In the genomic region with DNA sequence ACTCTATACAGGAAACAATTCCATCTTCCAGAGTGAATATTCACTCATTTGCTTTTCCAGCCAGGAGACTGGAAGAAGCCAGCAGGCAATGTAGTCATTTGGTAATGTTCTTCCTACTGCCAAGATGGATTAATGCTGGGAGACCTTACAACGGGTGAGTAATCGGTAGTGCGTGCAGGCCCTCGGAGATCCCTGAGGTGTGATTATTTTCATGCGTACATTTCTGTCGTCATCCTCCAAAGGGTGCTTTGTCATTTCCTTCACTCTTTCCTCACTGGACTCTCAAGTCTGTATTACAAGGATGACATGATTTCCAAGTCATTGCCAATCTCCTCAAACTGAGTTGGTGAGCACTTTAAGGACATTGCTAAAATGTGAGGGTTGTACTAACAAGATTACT, we compare ENCODE assay signal across 1 cellular context.
TF ChIP-seq lines count a peak whose summit lies in the region.

No MANE protein-coding gene starts in this region.

TF ChIP-seq in IMR-90, 13 proteins besides CTCF, POLR2A, EP300 and RAD21 (continued from another document):
- TF ChIP-seq, protein P1, sequence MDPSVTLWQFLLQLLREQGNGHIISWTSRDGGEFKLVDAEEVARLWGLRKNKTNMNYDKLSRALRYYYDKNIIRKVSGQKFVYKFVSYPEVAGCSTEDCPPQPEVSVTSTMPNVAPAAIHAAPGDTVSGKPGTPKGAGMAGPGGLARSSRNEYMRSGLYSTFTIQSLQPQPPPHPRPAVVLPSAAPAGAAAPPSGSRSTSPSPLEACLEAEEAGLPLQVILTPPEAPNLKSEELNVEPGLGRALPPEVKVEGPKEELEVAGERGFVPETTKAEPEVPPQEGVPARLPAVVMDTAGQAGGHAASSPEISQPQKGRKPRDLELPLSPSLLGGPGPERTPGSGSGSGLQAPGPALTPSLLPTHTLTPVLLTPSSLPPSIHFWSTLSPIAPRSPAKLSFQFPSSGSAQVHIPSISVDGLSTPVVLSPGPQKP (IDR thresholded peaks at IDR 0.05; ENCODE audit: borderline replicate concordance, low read depth, low read length) = no peak
